1 cellular context compared by ENCODE assay signal in the genomic region with DNA sequence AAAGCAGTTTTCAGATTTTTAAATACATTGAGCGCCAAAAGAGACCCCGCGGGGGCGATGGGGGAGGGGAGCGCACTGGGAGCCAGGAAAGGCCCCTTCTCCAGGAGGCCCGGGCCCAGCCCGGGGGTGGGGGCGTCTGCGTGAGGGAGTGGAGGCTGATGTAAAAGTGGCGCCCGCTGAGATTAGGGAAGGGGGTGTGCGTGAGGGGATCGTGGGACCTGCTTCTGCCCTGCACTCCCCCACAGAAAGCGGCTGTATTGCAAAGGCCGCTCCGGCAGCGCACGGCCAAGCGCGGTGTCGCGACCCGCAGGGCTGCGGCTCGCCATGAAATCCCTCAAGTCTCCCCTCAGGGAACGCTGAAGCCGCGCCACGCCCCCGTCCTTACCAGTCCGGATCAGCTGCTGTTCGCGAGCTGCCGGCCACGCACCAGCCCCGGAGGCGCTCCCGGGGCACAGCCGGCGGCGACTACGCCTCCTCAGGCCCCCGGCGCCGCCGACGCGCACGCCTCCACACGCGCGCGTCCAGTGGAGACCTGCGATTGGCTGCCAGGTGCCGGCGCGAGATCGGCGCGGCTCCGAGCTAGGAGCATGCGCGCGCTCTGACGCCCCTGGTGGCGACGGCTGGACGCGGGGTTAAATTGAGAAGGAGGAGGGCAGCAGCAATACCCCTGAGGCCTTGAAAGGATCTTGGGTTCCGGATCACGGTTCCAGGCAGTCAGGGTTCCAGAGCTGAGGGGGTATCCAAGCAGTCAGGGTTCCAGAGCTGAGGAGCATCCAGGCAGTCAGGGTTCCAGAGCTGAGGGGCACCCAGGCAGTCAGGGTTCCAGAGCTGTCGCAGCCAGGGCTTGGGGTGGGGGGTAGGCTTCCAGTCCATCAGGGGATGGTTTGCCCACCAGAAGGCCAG.
TF ChIP-seq lines count a peak whose summit lies in the region.

TSS of gene ZNF280B (minus strand) at position 469 of the 903 bp plus-strand sequence. CDS start 19,344 bp downstream, outside the sequence.

TF ChIP-seq in HepG2, 621 proteins besides CTCF, POLR2A, EP300 and RAD21 (continued from another document and continues in another):
- TF ChIP-seq ZNF18 (CRISPR knock-in tag; IDR thresholded peaks at IDR 0.05; ENCODE audit: insufficient replicate concordance): no peak
- TF ChIP-seq LCORL (IDR thresholded peaks at IDR 0.05): no peak
- no peak for TF ChIP-seq LCORL (CRISPR knock-in tag; IDR thresholded peaks at IDR 0.05)
- no peak for TF ChIP-seq NCOA1 (CRISPR knock-in tag; IDR thresholded peaks at IDR 0.05)
- no peak; the same call in 1 of the 2 replicates for TF ChIP-seq TFE3 (CRISPR knock-in tag; IDR thresholded peaks at IDR 0.05)
- TF ChIP-seq, protein P1, sequence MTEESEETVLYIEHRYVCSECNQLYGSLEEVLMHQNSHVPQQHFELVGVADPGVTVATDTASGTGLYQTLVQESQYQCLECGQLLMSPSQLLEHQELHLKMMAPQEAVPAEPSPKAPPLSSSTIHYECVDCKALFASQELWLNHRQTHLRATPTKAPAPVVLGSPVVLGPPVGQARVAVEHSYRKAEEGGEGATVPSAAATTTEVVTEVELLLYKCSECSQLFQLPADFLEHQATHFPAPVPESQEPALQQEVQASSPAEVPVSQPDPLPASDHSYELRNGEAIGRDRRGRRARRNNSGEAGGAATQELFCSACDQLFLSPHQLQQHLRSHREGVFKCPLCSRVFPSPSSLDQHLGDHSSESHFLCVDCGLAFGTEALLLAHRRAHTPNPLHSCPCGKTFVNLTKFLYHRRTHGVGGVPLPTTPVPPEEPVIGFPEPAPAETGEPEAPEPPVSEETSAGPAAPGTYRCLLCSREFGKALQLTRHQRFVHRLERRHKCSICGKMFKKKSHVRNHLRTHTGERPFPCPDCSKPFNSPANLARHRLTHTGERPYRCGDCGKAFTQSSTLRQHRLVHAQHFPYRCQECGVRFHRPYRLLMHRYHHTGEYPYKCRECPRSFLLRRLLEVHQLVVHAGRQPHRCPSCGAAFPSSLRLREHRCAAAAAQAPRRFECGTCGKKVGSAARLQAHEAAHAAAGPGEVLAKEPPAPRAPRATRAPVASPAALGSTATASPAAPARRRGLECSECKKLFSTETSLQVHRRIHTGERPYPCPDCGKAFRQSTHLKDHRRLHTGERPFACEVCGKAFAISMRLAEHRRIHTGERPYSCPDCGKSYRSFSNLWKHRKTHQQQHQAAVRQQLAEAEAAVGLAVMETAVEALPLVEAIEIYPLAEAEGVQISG (CRISPR knock-in tag; IDR thresholded peaks at IDR 0.05): peak; percentile 78
- no peak for TF ChIP-seq ZBTB37 (CRISPR knock-in tag; IDR thresholded peaks at IDR 0.05)
- TF ChIP-seq MBD4 (IDR thresholded peaks at IDR 0.05; ENCODE audit: borderline replicate concordance, low read length): no peak
- TF ChIP-seq ZSCAN22 (CRISPR knock-in tag; IDR thresholded peaks at IDR 0.05): no peak
- TF ChIP-seq SRY (CRISPR knock-in tag; IDR thresholded peaks at IDR 0.05): no peak
- TF ChIP-seq DNMT3B (CRISPR knock-in tag; conservative IDR thresholded peaks at IDR 0.05): no peak
- TF ChIP-seq, protein P2, sequence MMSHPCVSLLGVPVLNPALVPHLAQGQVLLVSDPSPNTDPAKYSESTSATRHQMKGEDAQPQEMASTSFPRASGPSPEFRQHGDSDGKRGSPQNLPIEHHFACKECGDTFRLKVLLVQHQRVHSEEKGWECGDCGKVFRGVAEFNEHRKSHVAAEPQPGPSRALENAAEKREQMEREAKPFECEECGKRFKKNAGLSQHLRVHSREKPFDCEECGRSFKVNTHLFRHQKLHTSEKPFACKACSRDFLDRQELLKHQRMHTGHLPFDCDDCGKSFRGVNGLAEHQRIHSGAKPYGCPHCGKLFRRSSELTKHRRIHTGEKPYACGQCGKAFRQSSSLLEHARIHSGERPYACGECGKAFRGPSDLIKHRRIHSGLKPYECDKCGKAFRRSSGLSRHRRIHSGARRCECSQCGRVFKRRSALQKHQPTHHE (CRISPR knock-in tag; IDR thresholded peaks at IDR 0.05; ENCODE audit: borderline replicate concordance): 0 out of 2 replicates have a peak, but pooled peaks have one; percentile 42
- no peak for TF ChIP-seq ZNF780A (CRISPR knock-in tag; IDR thresholded peaks at IDR 0.05)
- TF ChIP-seq ATF4 (CRISPR knock-in tag; IDR thresholded peaks at IDR 0.05): no peak
- TF ChIP-seq ZNF577 (CRISPR knock-in tag; IDR thresholded peaks at IDR 0.05; ENCODE audit: borderline replicate concordance, low read depth): no peak
- no peak for TF ChIP-seq SMARCC2 (IDR thresholded peaks at IDR 0.05)
- TF ChIP-seq RFX3 (CRISPR knock-in tag; IDR thresholded peaks at IDR 0.05): no peak
- TF ChIP-seq NFKB2 (CRISPR knock-in tag; IDR thresholded peaks at IDR 0.05; ENCODE audit: borderline replicate concordance): no peak; the same call in 1 of the 2 replicates
- no peak for TF ChIP-seq RARA (CRISPR knock-in tag; IDR thresholded peaks at IDR 0.05)
- TF ChIP-seq SMARCE1 (IDR thresholded peaks at IDR 0.05; ENCODE audit: borderline replicate concordance): no peak
- TF ChIP-seq CREM (IDR thresholded peaks at IDR 0.05): no peak; the same call in 1 of the 2 replicates
- TF ChIP-seq CREM (CRISPR knock-in tag; IDR thresholded peaks at IDR 0.05): no peak
- TF ChIP-seq, protein P3, sequence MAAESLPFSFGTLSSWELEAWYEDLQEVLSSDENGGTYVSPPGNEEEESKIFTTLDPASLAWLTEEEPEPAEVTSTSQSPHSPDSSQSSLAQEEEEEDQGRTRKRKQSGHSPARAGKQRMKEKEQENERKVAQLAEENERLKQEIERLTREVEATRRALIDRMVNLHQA (CRISPR knock-in tag; IDR thresholded peaks at IDR 0.05): no peak
- TF ChIP-seq ZFAT (CRISPR knock-in tag; conservative IDR thresholded peaks at IDR 0.05): no peak
- TF ChIP-seq, protein P4, sequence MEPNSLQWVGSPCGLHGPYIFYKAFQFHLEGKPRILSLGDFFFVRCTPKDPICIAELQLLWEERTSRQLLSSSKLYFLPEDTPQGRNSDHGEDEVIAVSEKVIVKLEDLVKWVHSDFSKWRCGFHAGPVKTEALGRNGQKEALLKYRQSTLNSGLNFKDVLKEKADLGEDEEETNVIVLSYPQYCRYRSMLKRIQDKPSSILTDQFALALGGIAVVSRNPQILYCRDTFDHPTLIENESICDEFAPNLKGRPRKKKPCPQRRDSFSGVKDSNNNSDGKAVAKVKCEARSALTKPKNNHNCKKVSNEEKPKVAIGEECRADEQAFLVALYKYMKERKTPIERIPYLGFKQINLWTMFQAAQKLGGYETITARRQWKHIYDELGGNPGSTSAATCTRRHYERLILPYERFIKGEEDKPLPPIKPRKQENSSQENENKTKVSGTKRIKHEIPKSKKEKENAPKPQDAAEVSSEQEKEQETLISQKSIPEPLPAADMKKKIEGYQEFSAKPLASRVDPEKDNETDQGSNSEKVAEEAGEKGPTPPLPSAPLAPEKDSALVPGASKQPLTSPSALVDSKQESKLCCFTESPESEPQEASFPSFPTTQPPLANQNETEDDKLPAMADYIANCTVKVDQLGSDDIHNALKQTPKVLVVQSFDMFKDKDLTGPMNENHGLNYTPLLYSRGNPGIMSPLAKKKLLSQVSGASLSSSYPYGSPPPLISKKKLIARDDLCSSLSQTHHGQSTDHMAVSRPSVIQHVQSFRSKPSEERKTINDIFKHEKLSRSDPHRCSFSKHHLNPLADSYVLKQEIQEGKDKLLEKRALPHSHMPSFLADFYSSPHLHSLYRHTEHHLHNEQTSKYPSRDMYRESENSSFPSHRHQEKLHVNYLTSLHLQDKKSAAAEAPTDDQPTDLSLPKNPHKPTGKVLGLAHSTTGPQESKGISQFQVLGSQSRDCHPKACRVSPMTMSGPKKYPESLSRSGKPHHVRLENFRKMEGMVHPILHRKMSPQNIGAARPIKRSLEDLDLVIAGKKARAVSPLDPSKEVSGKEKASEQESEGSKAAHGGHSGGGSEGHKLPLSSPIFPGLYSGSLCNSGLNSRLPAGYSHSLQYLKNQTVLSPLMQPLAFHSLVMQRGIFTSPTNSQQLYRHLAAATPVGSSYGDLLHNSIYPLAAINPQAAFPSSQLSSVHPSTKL (CRISPR knock-in tag; IDR thresholded peaks at IDR 0.05): no peak; the same call in 1 of the 2 replicates
- no peak for TF ChIP-seq ARNT (IDR thresholded peaks at IDR 0.05)
- TF ChIP-seq, protein P5, sequence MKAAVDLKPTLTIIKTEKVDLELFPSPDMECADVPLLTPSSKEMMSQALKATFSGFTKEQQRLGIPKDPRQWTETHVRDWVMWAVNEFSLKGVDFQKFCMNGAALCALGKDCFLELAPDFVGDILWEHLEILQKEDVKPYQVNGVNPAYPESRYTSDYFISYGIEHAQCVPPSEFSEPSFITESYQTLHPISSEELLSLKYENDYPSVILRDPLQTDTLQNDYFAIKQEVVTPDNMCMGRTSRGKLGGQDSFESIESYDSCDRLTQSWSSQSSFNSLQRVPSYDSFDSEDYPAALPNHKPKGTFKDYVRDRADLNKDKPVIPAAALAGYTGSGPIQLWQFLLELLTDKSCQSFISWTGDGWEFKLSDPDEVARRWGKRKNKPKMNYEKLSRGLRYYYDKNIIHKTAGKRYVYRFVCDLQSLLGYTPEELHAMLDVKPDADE (CRISPR knock-in tag; IDR thresholded peaks at IDR 0.05): no peak
- TF ChIP-seq, protein P6, sequence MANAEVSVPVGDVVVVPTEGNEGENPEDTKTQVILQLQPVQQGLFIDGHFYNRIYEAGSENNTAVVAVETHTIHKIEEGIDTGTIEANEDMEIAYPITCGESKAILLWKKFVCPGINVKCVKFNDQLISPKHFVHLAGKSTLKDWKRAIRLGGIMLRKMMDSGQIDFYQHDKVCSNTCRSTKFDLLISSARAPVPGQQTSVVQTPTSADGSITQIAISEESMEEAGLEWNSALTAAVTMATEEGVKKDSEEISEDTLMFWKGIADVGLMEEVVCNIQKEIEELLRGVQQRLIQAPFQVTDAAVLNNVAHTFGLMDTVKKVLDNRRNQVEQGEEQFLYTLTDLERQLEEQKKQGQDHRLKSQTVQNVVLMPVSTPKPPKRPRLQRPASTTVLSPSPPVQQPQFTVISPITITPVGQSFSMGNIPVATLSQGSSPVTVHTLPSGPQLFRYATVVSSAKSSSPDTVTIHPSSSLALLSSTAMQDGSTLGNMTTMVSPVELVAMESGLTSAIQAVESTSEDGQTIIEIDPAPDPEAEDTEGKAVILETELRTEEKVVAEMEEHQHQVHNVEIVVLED (CRISPR knock-in tag; IDR thresholded peaks at IDR 0.05; ENCODE audit: borderline replicate concordance): peak; percentile 94
- peak; percentile 65; the same call in 1 of the 2 replicates for TF ChIP-seq ZNF563 (CRISPR knock-in tag; IDR thresholded peaks at IDR 0.05)
- no peak for TF ChIP-seq MLLT10 (CRISPR knock-in tag; IDR thresholded peaks at IDR 0.05)
- TF ChIP-seq ZNF790 (CRISPR knock-in tag; IDR thresholded peaks at IDR 0.05; ENCODE audit: borderline replicate concordance): no peak
- peak; percentile 92 for TF ChIP-seq TFDP2 (CRISPR knock-in tag; IDR thresholded peaks at IDR 0.05)
- TF ChIP-seq ZNF263 (CRISPR knock-in tag; IDR thresholded peaks at IDR 0.05): peak; percentile 12; the same call in 1 of the 2 replicates
- no peak for TF ChIP-seq SIX4 (CRISPR knock-in tag; IDR thresholded peaks at IDR 0.05)
- TF ChIP-seq CEBPG (CRISPR knock-in tag; IDR thresholded peaks at IDR 0.05): no peak
- no peak; the same call in 1 of the 2 replicates for TF ChIP-seq ZNF564 (CRISPR knock-in tag; IDR thresholded peaks at IDR 0.05)
- TF ChIP-seq SIN3A (IDR thresholded peaks at IDR 0.05; ENCODE audit: borderline replicate concordance, low read depth, low read length): 0 out of 2 replicates have a peak, but pooled peaks have one; percentile 19
